ENCODE assay signal across 18 cellular contexts in genomic region chr1:11594625-11595024, GRCh38.
"Had no signal": no experiment of that assay in that cellular context is flagged by ENCODE, and none has a peak within 500 bp of the region (broad histone marks: within the 10 kb centered on the region; RNA-seq: fewer than 3 reads in every experiment).

No MANE protein-coding gene starts in this region.

- H3K4me1 Mint-ChIP-seq: memory B cell; natural killer cell; stimulated activated naive B cell treated with anti-CD40 and anti-IgM and Interleukin-4, amounts not matched to agents 10 μg/mL and 1 μg/mL and 100 μg/mL, for 72 hours had no signal

- H3K27ac Mint-ChIP-seq: memory B cell; natural killer cell; stimulated activated naive B cell treated with anti-CD40 and anti-IgM and Interleukin-4, amounts not matched to agents 10 μg/mL and 1 μg/mL and 100 μg/mL, for 72 hours; stimulated activated naive CD8-positive, alpha-beta T cell treated with anti-CD3 and anti-CD28 coated beads, Interleukin-15, Interleukin-2, amounts not matched to agents 100 ng/mL and 50 ng/mL, for 24 hours had no signal

- H3K4me3 ChIP-seq: dorsolateral prefrontal cortex, hepatocyte, lung, pancreas, right lobe of liver, transverse colon, vagina had no signal

- H3K27me3 ChIP-seq: hepatocyte, pancreas, right lobe of liver, vagina had no signal

- H3K36me3 ChIP-seq: neutrophil, pancreas, right lobe of liver, transverse colon, vagina had no signal

- H3K9me3 ChIP-seq: neutrophil, pancreas, right lobe of liver, transverse colon, vagina had no signal

- H3K9me3 Mint-ChIP-seq: memory B cell; natural killer cell; stimulated activated naive B cell treated with anti-CD40 and anti-IgM and Interleukin-4, amounts not matched to agents 10 μg/mL and 1 μg/mL and 100 μg/mL, for 72 hours; stimulated activated naive CD8-positive, alpha-beta T cell treated with anti-CD3 and anti-CD28 coated beads, Interleukin-15, Interleukin-2, amounts not matched to agents 100 ng/mL and 50 ng/mL, for 24 hours had no signal

- H3K4me2 ChIP-seq: hepatocyte had no signal

- H3K4me1 ChIP-seq: pancreas, right lobe of liver, transverse colon, vagina had no signal

- H2AFZ ChIP-seq: hepatocyte had no signal

- H3K79me2 ChIP-seq: hepatocyte had no signal

- H3K36me3 Mint-ChIP-seq: memory B cell; natural killer cell; stimulated activated naive B cell treated with anti-CD40 and anti-IgM and Interleukin-4, amounts not matched to agents 10 μg/mL and 1 μg/mL and 100 μg/mL, for 72 hours had no signal

- H3K27ac ChIP-seq: dorsolateral prefrontal cortex, epithelial cell of prostate, hepatocyte, neutrophil, pancreas, right lobe of liver, transverse colon, vagina had no signal

- H3K4me3 Mint-ChIP-seq: memory B cell; natural killer cell; stimulated activated naive B cell treated with anti-CD40 and anti-IgM and Interleukin-4, amounts not matched to agents 10 μg/mL and 1 μg/mL and 100 μg/mL, for 72 hours; stimulated activated naive CD8-positive, alpha-beta T cell treated with anti-CD3 and anti-CD28 coated beads, Interleukin-15, Interleukin-2, amounts not matched to agents 100 ng/mL and 50 ng/mL, for 24 hours had no signal

- DNase-seq: effector CD4-positive, alpha-beta T cell; kidney; natural killer cell; pancreas; retina; right lobe of liver; small intestine; stimulated activated CD4-positive, alpha-beta T cell treated with anti-CD3 and anti-CD28 coated beads, Interleukin-2, amount 100 ng/mL, for 48 hours; stimulated activated naive B cell treated with anti-CD40 and anti-IgM and Interleukin-4, amounts not matched to agents 10 μg/mL and 1 μg/mL and 100 μg/mL, for 72 hours; transverse colon had no signal
